9 cellular contexts compared by ENCODE assay signal in genomic region chr3:54891540-54891897, GRCh38. TPM values are rescaled to one million over a fixed set of nuclear protein-coding genes. Genes with fewer than 3 reads are reported as not detected.
DNase-seq lines count a peak whose midpoint lies in the region; ATAC-seq, FAIRE-seq and TF ChIP-seq lines count a peak whose summit lies in the region.
"Had no signal": no experiment of that assay in that cellular context is flagged by ENCODE, and none has a peak within 500 bp of the region (broad histone marks: within the 10 kb centered on the region; RNA-seq: fewer than 3 reads in every experiment).

No MANE protein-coding gene starts in this region.

- H3K4me1 ChIP-seq in kidney (ENCODE audit: control insufficient read depth in 1 of 2, insufficient read depth in 1 of 2, low read depth in 1 of 2, low read length in 2 of 2): peaks cover 0 to 12% of the 10 kb centered on the region in 2 donors

- no peak overlapping the region for H3K9ac ChIP-seq in kidney (ENCODE audit: low read length in 2 of 2)

- H3K9me3 ChIP-seq in kidney (ENCODE audit: control insufficient read depth in 1 of 2, low read length in 2 of 2): no peaks in the 10 kb centered on the region

- peak overlapping the region; percentile 34 to 53 for H3K27ac ChIP-seq in kidney (ENCODE audit: low read depth in 2 of 2, low read length in 2 of 2)

- intact Hi-C loops in kidney (cut with DNase I): no loop called here

- ATAC-seq in GM21447 (IDR thresholded peaks at IDR 0.05; ENCODE audit: unreplicated experiment): no peak

- H3K4me3 ChIP-seq in kidney (ENCODE audit: low read length in 2 of 2): no peak overlapping the region

- TF ChIP-seq CTCF in kidney (IDR thresholded peaks at IDR 0.05; ENCODE audit: borderline replicate concordance, extremely low read depth, insufficient read depth): peak; percentile 27

- H3K36me3 ChIP-seq in kidney (ENCODE audit: control insufficient read depth in 1 of 2, insufficient read depth in 2 of 2, low read length in 2 of 2): no peaks in the 10 kb centered on the region

- FAIRE-seq in kidney (lab: Jason Lieb, UNC): no peak
- FAIRE-seq: colon had no signal

- DNase-seq in COLO668 (lab: John Stamatoyannopoulos, UW; ENCODE audit: unreplicated experiment): peak; percentile 70
- DNase-seq in NCI-H146 treated with DMSO at 0.1 percent for 48 hours (lab: John Stamatoyannopoulos, UW; ENCODE audit: unreplicated experiment): peak; percentile 72
- peak; percentile 77 for DNase-seq in brain pericyte (ENCODE audit: low read depth, low spot score)
- DNase-seq in kidney: peak; percentile 91
- peak; percentile 92 for DNase-seq in stromal cell of bone marrow (ENCODE audit: low read depth)
- DNase-seq in retina: no peak
- no peak for DNase-seq in NCI-H524 treated with DMSO at 0.1 percent for 48 hours (lab: John Stamatoyannopoulos, UW)

RNA-seq across cellular contexts. Expression of gene LRTM1, which starts 36.3 kb away (rescaled TPM):
- total RNA-seq in kidney: not detected
- polyA plus RNA-seq in kidney (ENCODE audit: insufficient read depth, low read depth, low replicate concordance): not detected

Comparison
In these comparisons a context has a peak if more than half of its experiments do, and no peak if none do; other contexts are left out.
1. DNase-seq: peak in COLO668 (single experiment), NCI-H146 treated with DMSO at 0.1 percent for 48 hours (single experiment), brain pericyte (single experiment), kidney (single experiment) and stromal cell of bone marrow (single experiment); none in retina (single experiment) and NCI-H524 treated with DMSO at 0.1 percent for 48 hours (single experiment).